Comparison of ENCODE assay signal across 17 cellular contexts in genomic region chrX:7163146-7163677, GRCh38. TPM values are rescaled to one million over a fixed set of nuclear protein-coding genes. Genes with fewer than 3 reads are reported as not detected.
A peak's percentile ranks its signal among the peaks of the same experiment; 100 is the strongest.
DNase-seq lines count a peak whose midpoint lies in the region; ATAC-seq and TF ChIP-seq lines count a peak whose summit lies in the region.
"Had no signal": no experiment of that assay in that cellular context is flagged by ENCODE, and none has a peak within 500 bp of the region (broad histone marks: within the 10 kb centered on the region; RNA-seq: fewer than 3 reads in every experiment).

No MANE protein-coding gene starts in this region.

- POLR2A ChIA-PET in GM10248 (lab: Yijun Ruan, JAX) = no interaction called here

- no peaks in the 10 kb centered on the region for H3K79me2 ChIP-seq in OCI-LY1 (ENCODE audit: insufficient read depth, low read length)

- ATAC-seq in sciatic nerve (peak; percentile 13), HG03139 (IDR thresholded peaks at IDR 0.05; ENCODE audit: unreplicated experiment) (no peak)
- ATAC-seq: A549; CD8-positive, alpha-beta T cell had no signal

- DNase-seq in fibroblast of gingiva (ENCODE audit: low read depth) = peak; percentile 40
- peak; percentile 4 for DNase-seq in kidney tubule cell (ENCODE audit: low spot score)
- DNase-seq in sciatic nerve (ENCODE audit: low spot score) = no peak
- DNase-seq in NK-92 treated with Interleukin-12 subunit alpha and Interleukin-12 subunit beta, amount 100 ng/mL, for 24 hours (lab: John Stamatoyannopoulos, UW) = no peak
- no peak for DNase-seq in GM10248 (ENCODE audit: extremely low spot score)
- DNase-seq in NCI-H1105 treated with DMSO at 0.1 percent for 48 hours (lab: John Stamatoyannopoulos, UW) = no peak
- DNase-seq: CD8-positive, alpha-beta T cell; COR-L47; DMS153; DMS79 treated with DMSO at 0.1 percent for 48 hours; EL; HCEC 1CT; HFFc6 had no signal

- H3F3A ChIP-seq in OCI-LY1 (ENCODE audit: insufficient read depth, low read length) = no peaks in the 10 kb centered on the region

- H3K4me3 ChIP-seq in OCI-LY1 (ENCODE audit: low read depth, low read length, poor library complexity, severe bottlenecking) = no peak overlapping the region
- H3K4me3 ChIP-seq: A549 had no signal

- H3K4me2 ChIP-seq in OCI-LY1 (ENCODE audit: low read length) = no peak overlapping the region
- H3K4me2 ChIP-seq: A549 had no signal

- intact Hi-C loops in sciatic nerve (cut with DNase I) = no loop called here

- H3K4me1 ChIP-seq in OCI-LY1 (ENCODE audit: insufficient read depth, low read length, severe bottlenecking) = peaks cover 14% of the 10 kb centered on the region

- H2AFZ ChIP-seq in OCI-LY1 (ENCODE audit: low read length) = no peak overlapping the region

- TF ChIP-seq CTCF in OCI-LY1 (IDR thresholded peaks at IDR 0.05; ENCODE audit: low read length) (no peak), GM10248 (IDR thresholded peaks at IDR 0.05; ENCODE audit: control extremely low read depth, extremely low read depth, low read depth, missing control alignments) (no peak)

- no peak overlapping the region for H3K9ac ChIP-seq in OCI-LY1 (ENCODE audit: low read length)

- H3K27ac ChIP-seq in OCI-LY1 (ENCODE audit: low read depth, low read length, poor library complexity, severe bottlenecking) = peak overlapping the region; percentile 46
- H3K27ac ChIP-seq: A549, HL-60 had no signal

- H4K20me1 ChIP-seq in OCI-LY1 (ENCODE audit: insufficient read depth, low read length) = no peaks in the 10 kb centered on the region

- H3K9me3 ChIP-seq in OCI-LY1 (ENCODE audit: low read length) = no peaks in the 10 kb centered on the region
- H3K9me3 ChIP-seq: A549 had no signal

- CTCF ChIA-PET in GM10248 (lab: Yijun Ruan, JAX) = interaction anchor here (0.9 kb wide), 1 partner anchor 15 kb away, joined by 3 read pairs; no protein-coding TSS in a partner anchor

- no peaks in the 10 kb centered on the region for H3K36me3 ChIP-seq in OCI-LY1 (ENCODE audit: insufficient read depth, low read length)

- no peaks in the 10 kb centered on the region for H3K27me3 ChIP-seq in OCI-LY1 (ENCODE audit: insufficient read depth, low read length)

- no peaks in the 10 kb centered on the region for H3K9me2 ChIP-seq in OCI-LY1 (ENCODE audit: low read depth, low read length)

RNA-seq across cellular contexts. Expression of gene PUDP, which starts 15.3 kb away (rescaled TPM):
- 17.4 TPM for total RNA-seq in sciatic nerve

RNA-seq across cellular contexts. Expression of gene STS, which starts 15.7 kb away (rescaled TPM):
- total RNA-seq in sciatic nerve = 10.1 TPM

Comparison
In these comparisons a context has a peak if more than half of its experiments do, and no peak if none do; other contexts are left out.
1. DNase-seq: peak in fibroblast of gingiva (single experiment) and kidney tubule cell (single experiment); none in sciatic nerve (single experiment), NK-92 treated with Interleukin-12 subunit alpha and Interleukin-12 subunit beta, amount 100 ng/mL, for 24 hours (single experiment), GM10248 (single experiment) and NCI-H1105 treated with DMSO at 0.1 percent for 48 hours (single experiment).